In the genomic region with DNA sequence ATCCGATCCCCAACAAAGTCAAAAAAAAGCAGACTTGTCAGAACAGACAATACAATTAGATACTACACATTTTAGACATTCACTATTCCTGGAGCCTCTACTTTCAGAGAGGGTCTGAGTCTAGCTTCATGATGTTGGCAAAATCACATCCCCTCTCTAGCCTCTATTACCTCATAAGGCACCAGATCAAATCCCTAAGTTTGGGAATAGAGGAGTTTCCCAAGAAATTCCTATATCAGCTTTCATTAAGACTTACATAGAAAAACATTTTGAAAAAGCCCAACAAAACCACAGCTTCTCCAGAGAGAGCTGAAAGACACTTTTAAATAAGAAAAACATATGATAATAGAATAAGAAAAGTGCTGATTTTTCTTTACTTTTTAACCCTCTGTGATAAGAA, we compare ENCODE assay signal across 11 cellular contexts. TPM values are rescaled to one million over a fixed set of nuclear protein-coding genes. Genes with fewer than 3 reads are reported as not detected.
DNase-seq lines count a peak whose midpoint lies in the region; ATAC-seq and TF ChIP-seq lines count a peak whose summit lies in the region.
"Had no signal": no experiment of that assay in that cellular context is flagged by ENCODE, and none has a peak within 500 bp of the region (broad histone marks: within the 10 kb centered on the region; RNA-seq: fewer than 3 reads in every experiment).

No MANE protein-coding gene starts in this region.

- peaks cover 71 to 86% (median 77%) of the 10 kb centered on the region in 10 experiments for H3K4me1 ChIP-seq in BLaER1 treated with 17β-estradiol and CSF1 and Interleukin-3, amounts not matched to agents 10 nM and 100 nM
- H3K4me1 ChIP-seq in OCI-LY7 (ENCODE audit: insufficient read depth, low read length, poor library complexity, severe bottlenecking) (peaks cover 60% of the 10 kb centered on the region), osteoblast (ENCODE audit: insufficient read depth, low read length) (peaks cover 68% of the 10 kb centered on the region)
- peaks cover 50% of the 10 kb centered on the region for H3K4me1 ChIP-seq in effector memory CD4-positive, alpha-beta T cell (ENCODE audit: control insufficient read depth, insufficient read depth, low read length, poor library complexity, severe bottlenecking)

- DNase-seq in OCI-LY7 (ENCODE audit: low spot score) (no peak), osteoblast (ENCODE audit: insufficient read length, low spot score, missing footprints) (no peak), WERI-Rb-1 (no peak)
- DNase-seq in effector memory CD4-positive, alpha-beta T cell: no peak
- DNase-seq: NCI-H2081 treated with DMSO at 0.1 percent for 48 hours had no signal

- TF ChIP-seq CTCF in OCI-LY7 (conservative IDR thresholded peaks at IDR 0.05; ENCODE audit: low read length): no peak
- TF ChIP-seq CTCF in osteoblast (IDR thresholded peaks at IDR 0.05; ENCODE audit: extremely low read depth, low read depth, low read length): no peak
- TF ChIP-seq CTCF in WERI-Rb-1 (IDR thresholded peaks at IDR 0.05; ENCODE audit: low read depth, low read length): no peak

- no TSS peak for BruUV-seq in OCI-LY7 (replicated peaks; lab: Mats Ljungman, UMichigan)

- H3K9me2 ChIP-seq in OCI-LY7 (ENCODE audit: insufficient read depth, low read length): no peaks in the 10 kb centered on the region

- H2AFZ ChIP-seq in OCI-LY7 (ENCODE audit: low read length) (no peak overlapping the region), osteoblast (ENCODE audit: low read length) (no peak overlapping the region)

- H3K4me3 ChIP-seq in BLaER1 treated with 17β-estradiol and CSF1 and Interleukin-3, amounts not matched to agents 10 nM and 100 nM: no peak overlapping the region
- H3K4me3 ChIP-seq in OCI-LY7 (ENCODE audit: low read depth, low read length, poor library complexity, severe bottlenecking) (no peak overlapping the region), osteoblast (ENCODE audit: insufficient read depth, low read length) (no peak overlapping the region), WERI-Rb-1 (ENCODE audit: low read depth, low read length) (no peak overlapping the region)
- H3K4me3 ChIP-seq in effector memory CD4-positive, alpha-beta T cell (ENCODE audit: insufficient read depth, low read depth, low read length, poor library complexity, severe bottlenecking): no peak overlapping the region

- H3K4me2 ChIP-seq in BLaER1 treated with 17β-estradiol and CSF1 and Interleukin-3, amounts not matched to agents 10 nM and 100 nM: peak overlapping the region in 10 of 11 experiments; percentile 76 to 97 (median 90); a peak in 16 of 22 replicates
- peak overlapping the region; percentile 8; the same call in 1 of the 2 replicates for H3K4me2 ChIP-seq in OCI-LY7 (ENCODE audit: low read length)
- H3K4me2 ChIP-seq in osteoblast (ENCODE audit: insufficient read depth, low read length): peak overlapping the region; percentile 51

- peak overlapping the region in 6 of 11 experiments; percentile 1 to 39 (median 10); a peak in 4 of 22 replicates for H3K27ac ChIP-seq in BLaER1 treated with 17β-estradiol and CSF1 and Interleukin-3, amounts not matched to agents 10 nM and 100 nM
- H3K27ac ChIP-seq in OCI-LY7 (ENCODE audit: low read depth, low read length, poor library complexity, severe bottlenecking) (no peak overlapping the region), osteoblast (ENCODE audit: low read depth, low read length) (peak overlapping the region; percentile 83), WERI-Rb-1 (no peak overlapping the region)
- peak overlapping the region; percentile 36 for H3K27ac ChIP-seq in effector memory CD4-positive, alpha-beta T cell (ENCODE audit: insufficient read depth, low read length, poor library complexity, severe bottlenecking)
- H3K27ac ChIP-seq: epithelial cell of prostate had no signal

- peaks cover 0 to 15% (median 6%) of the 10 kb centered on the region in 11 experiments; a peak in 4 of 22 replicates for H3K36me3 ChIP-seq in BLaER1 treated with 17β-estradiol and CSF1 and Interleukin-3, amounts not matched to agents 10 nM and 100 nM
- H3K36me3 ChIP-seq in OCI-LY7 (ENCODE audit: insufficient read depth, low read length) (peaks cover 16% of the 10 kb centered on the region; the same call in 1 of the 2 replicates), osteoblast (ENCODE audit: insufficient read depth, low read length) (no peaks in the 10 kb centered on the region), WERI-Rb-1 (peaks cover 4% of the 10 kb centered on the region)
- no peaks in the 10 kb centered on the region for H3K36me3 ChIP-seq in effector memory CD4-positive, alpha-beta T cell (ENCODE audit: control insufficient read depth, insufficient read depth, low read length)

- H4K20me1 ChIP-seq in BLaER1 treated with 17β-estradiol and CSF1 and Interleukin-3, amounts not matched to agents 10 nM and 100 nM: peaks cover 0 to 27% (median 6%) of the 10 kb centered on the region in 11 experiments; a peak in 5 of 22 replicates
- 0 out of 2 replicates have a peak, but pooled peaks cover 7% of the 10 kb centered on the region for H4K20me1 ChIP-seq in OCI-LY7 (ENCODE audit: insufficient read depth, low read length)
- no peaks in the 10 kb centered on the region for H4K20me1 ChIP-seq in osteoblast (ENCODE audit: insufficient read depth, low read length)

- H3K27me3 ChIP-seq in BLaER1 treated with 17β-estradiol and CSF1 and Interleukin-3, amounts not matched to agents 10 nM and 100 nM: no peaks in the 10 kb centered on the region
- H3K27me3 ChIP-seq in effector memory CD4-positive, alpha-beta T cell (replicated peaks; ENCODE audit: control insufficient read depth, insufficient read depth, low read length, poor library complexity, severe bottlenecking): no peaks in the 10 kb centered on the region
- H3K27me3 ChIP-seq in osteoblast (ENCODE audit: insufficient read depth, low read length) (no peaks in the 10 kb centered on the region), WERI-Rb-1 (ENCODE audit: insufficient read depth, low read depth, severe bottlenecking) (no peaks in the 10 kb centered on the region)

- peaks cover 86% of the 10 kb centered on the region for H3K79me2 ChIP-seq in OCI-LY7 (ENCODE audit: insufficient read depth, low read depth, low read length)
- peaks cover 78% of the 10 kb centered on the region for H3K79me2 ChIP-seq in osteoblast (ENCODE audit: insufficient read depth, low read length)

- peak overlapping the region in 5 of 11 experiments; percentile 4 to 56 (median 27); a peak in 4 of 22 replicates for H3K9ac ChIP-seq in BLaER1 treated with 17β-estradiol and CSF1 and Interleukin-3, amounts not matched to agents 10 nM and 100 nM

- POLR2A ChIA-PET in OCI-LY7 (lab: Charles Lee): interaction anchor here (0.6 to 1.7 kb wide), 5 partner anchors 14 to 101 kb away, joined by 3 to 6 read pairs (median 4); no protein-coding TSS in a partner anchor

- intact Hi-C loops in OCI-LY7 (cut with micrococcal nuclease; ENCODE audit: unreplicated experiment): no loop called here

- no peak for ATAC-seq in GM21529 (IDR thresholded peaks at IDR 0.05; ENCODE audit: unreplicated experiment)
- ATAC-seq in HG03280 (IDR thresholded peaks at IDR 0.05; ENCODE audit: unreplicated experiment): no peak
- no peak for ATAC-seq in GM19455 (IDR thresholded peaks at IDR 0.05; ENCODE audit: unreplicated experiment)

- H3K9me3 ChIP-seq in BLaER1 treated with 17β-estradiol and CSF1 and Interleukin-3, amounts not matched to agents 10 nM and 100 nM (replicated peaks in 1 of 11): no peaks in the 10 kb centered on the region
- H3K9me3 ChIP-seq in OCI-LY7 (ENCODE audit: low read length): no peaks in the 10 kb centered on the region
- no peaks in the 10 kb centered on the region for H3K9me3 ChIP-seq in effector memory CD4-positive, alpha-beta T cell (ENCODE audit: control insufficient read depth, low read length)
- no peaks in the 10 kb centered on the region for H3K9me3 ChIP-seq in osteoblast (ENCODE audit: low read depth, low read length)
- H3K9me3 ChIP-seq in WERI-Rb-1 (ENCODE audit: severe bottlenecking): no peaks in the 10 kb centered on the region

- CTCF ChIA-PET in OCI-LY7 (lab: Charles Lee; ENCODE audit: unreplicated experiment): no interaction called here

RNA-seq across cellular contexts. Expression of a gene that starts 4.5 kb away (rescaled TPM):
- 22.8 and 30.9 TPM in 2 replicates for total RNA-seq in OCI-LY7 (2014; rRNA removed; shearing (Covaris generic))
- total RNA-seq in OCI-LY7 (2022) (38.2 and 41.5 TPM in 2 replicates), osteoblast (57.8 and 58.3 TPM in 2 replicates)

RNA-seq across cellular contexts. Expression of a gene that starts 19.3 kb away (rescaled TPM):
- total RNA-seq in OCI-LY7 (2014; rRNA removed; shearing (Covaris generic)): not detected in 2 replicates
- total RNA-seq in OCI-LY7 (2022): not detected in 2 replicates
- total RNA-seq in osteoblast: not detected in 2 replicates
- total RNA-seq: H1 had no signal

RNA-seq across cellular contexts. Expression of a gene that starts 58.2 kb away (rescaled TPM):
- total RNA-seq in OCI-LY7 (2014; rRNA removed; shearing (Covaris generic)): 2.2 and 5.0 TPM in 2 replicates
- total RNA-seq in OCI-LY7 (2022): 0.35 and 0.36 TPM in 2 replicates
- total RNA-seq in osteoblast: 1.5 and 2.2 TPM in 2 replicates

Comparison
In these comparisons a context has a peak if more than half of its experiments do, and no peak if none do; other contexts are left out.
1. H3K27ac ChIP-seq: peak in BLaER1 treated with 17β-estradiol and CSF1 and Interleukin-3, amounts not matched to agents 10 nM and 100 nM (6 of 11), effector memory CD4-positive, alpha-beta T cell (single experiment) and osteoblast (single experiment); none in OCI-LY7 (single experiment) and WERI-Rb-1 (single experiment).
2. H3K4me2 ChIP-seq: peak in every context shown above with its lines; median percentile 90 in BLaER1 treated with 17β-estradiol and CSF1 and Interleukin-3, amounts not matched to agents 10 nM and 100 nM; 51 in osteoblast; 8 in OCI-LY7.